Comparison of ENCODE assay signal across 1 cellular context in the genomic region with DNA sequence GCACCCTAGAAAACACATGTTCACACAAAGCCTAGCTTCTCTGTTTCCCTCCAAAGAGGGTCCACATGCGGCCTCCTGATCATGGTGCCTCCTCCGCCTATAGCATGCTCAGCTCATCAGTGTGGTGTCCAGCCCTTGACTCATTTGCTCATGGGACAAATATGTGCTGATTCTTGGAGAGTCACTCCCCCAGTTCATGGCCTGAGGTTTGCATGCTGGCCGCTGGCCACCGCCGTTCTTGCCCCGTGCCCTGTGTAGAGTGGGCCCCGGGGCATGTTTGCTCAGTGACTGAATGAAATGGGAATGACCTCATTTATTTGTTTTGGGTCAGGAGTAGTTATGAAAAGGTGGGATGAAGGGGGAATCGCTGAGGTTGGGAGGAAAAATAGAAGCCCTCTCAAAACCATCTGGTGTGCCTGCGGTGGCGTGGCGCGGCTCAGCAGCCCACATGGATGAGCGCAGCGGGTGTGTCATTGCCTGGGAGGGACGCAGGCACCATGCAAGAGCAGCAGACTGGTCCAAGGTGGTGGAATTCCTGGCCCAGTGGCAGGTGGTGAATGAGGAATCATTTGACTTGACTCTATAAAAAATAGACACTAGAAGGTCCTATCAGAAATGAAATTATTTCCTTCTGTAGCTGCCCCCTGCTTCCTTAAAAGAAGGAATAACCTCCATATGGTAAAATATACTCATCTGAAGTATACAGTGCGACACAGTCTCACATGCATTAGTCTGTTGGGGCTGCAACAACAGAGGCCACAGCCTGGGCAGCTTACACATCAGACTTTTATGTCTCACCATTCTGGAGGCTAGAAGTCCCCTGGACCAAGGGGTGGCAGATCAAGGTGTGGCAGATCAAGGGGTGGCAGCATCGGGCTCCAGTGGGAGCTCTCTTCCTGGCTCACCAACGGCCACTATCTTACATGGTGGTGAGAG.
TF ChIP-seq lines count a peak whose summit lies in the region.

No MANE protein-coding gene starts in this region.

TF ChIP-seq in HEK293, 187 proteins besides CTCF, POLR2A, EP300 and RAD21 (continued from another document and continues in another):
- TF ChIP-seq IKZF3 (tag by site-specific recombination; IDR thresholded peaks at IDR 0.05) = peak; percentile 42; the same call in 1 of the 2 replicates
- TF ChIP-seq ZNF645 (tag by site-specific recombination; IDR thresholded peaks at IDR 0.05) = no peak
- no peak for TF ChIP-seq ZFP3 (tag by site-specific recombination; IDR thresholded peaks at IDR 0.05; ENCODE audit: low read depth)
- TF ChIP-seq ZNF280D (tag by site-specific recombination; IDR thresholded peaks at IDR 0.05) = no peak
- TF ChIP-seq ZEB2 (tag by site-specific recombination; IDR thresholded peaks at IDR 0.05) = 0 out of 2 replicates have a peak, but pooled peaks have one; percentile 52
- TF ChIP-seq ZNF558 (tag by site-specific recombination; IDR thresholded peaks at IDR 0.05) = 0 out of 2 replicates have a peak, but pooled peaks have one; percentile 18
- TF ChIP-seq HOXC10 (CRISPR knock-in tag; IDR thresholded peaks at IDR 0.05) = no peak
- TF ChIP-seq ZNF214 (tag by site-specific recombination; IDR thresholded peaks at IDR 0.05; ENCODE audit: borderline replicate concordance) = no peak
- TF ChIP-seq ZNF146 (tag by site-specific recombination; IDR thresholded peaks at IDR 0.05) = no peak
- no peak for TF ChIP-seq ZNF521 (tag by site-specific recombination; IDR thresholded peaks at IDR 0.05)
- no peak for TF ChIP-seq REST (tag by site-specific recombination; IDR thresholded peaks at IDR 0.05)
- TF ChIP-seq BCL6B (tag by site-specific recombination; IDR thresholded peaks at IDR 0.05) = no peak
- TF ChIP-seq, protein P1, sequence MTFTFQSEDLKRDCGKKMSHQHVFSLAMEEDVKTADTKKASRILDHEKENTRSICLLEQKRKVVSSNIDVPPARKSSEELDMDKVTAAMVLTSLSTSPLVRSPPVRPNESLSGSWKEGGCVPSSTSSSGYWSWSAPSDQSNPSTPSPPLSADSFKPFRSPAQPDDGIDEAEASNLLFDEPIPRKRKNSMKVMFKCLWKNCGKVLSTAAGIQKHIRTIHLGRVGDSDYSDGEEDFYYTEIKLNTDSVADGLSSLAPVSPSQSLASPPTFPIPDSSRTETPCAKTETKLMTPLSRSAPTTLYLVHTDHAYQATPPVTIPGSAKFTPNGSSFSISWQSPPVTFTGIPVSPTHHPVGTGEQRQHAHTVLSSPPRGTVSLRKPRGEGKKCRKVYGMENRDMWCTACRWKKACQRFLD (tag by site-specific recombination; IDR thresholded peaks at IDR 0.05) = no peak
- TF ChIP-seq ZNF404 (tag by site-specific recombination; IDR thresholded peaks at IDR 0.05) = no peak
- no peak for TF ChIP-seq KLF10 (tag by site-specific recombination; IDR thresholded peaks at IDR 0.05)
- TF ChIP-seq ZNF221 (tag by site-specific recombination; IDR thresholded peaks at IDR 0.05; ENCODE audit: borderline replicate concordance) = no peak
- TF ChIP-seq ZNF202 (tag by site-specific recombination; IDR thresholded peaks at IDR 0.05; ENCODE audit: borderline replicate concordance) = no peak
- no peak for TF ChIP-seq ZNF488 (tag by site-specific recombination; IDR thresholded peaks at IDR 0.05)
- TF ChIP-seq ZNF658 (tag by site-specific recombination; IDR thresholded peaks at IDR 0.05) = no peak
- no peak for TF ChIP-seq ELK4 (IDR thresholded peaks at IDR 0.05; ENCODE audit: borderline replicate concordance, low read depth, low read length)
- TF ChIP-seq ZNF555 (tag by site-specific recombination; conservative IDR thresholded peaks at IDR 0.05) = no peak
- no peak for TF ChIP-seq ZBTB1 (tag by site-specific recombination; IDR thresholded peaks at IDR 0.05)
- TF ChIP-seq ZBTB21 (tag by site-specific recombination; IDR thresholded peaks at IDR 0.05) = peak; percentile 64
- TF ChIP-seq, protein P2, sequence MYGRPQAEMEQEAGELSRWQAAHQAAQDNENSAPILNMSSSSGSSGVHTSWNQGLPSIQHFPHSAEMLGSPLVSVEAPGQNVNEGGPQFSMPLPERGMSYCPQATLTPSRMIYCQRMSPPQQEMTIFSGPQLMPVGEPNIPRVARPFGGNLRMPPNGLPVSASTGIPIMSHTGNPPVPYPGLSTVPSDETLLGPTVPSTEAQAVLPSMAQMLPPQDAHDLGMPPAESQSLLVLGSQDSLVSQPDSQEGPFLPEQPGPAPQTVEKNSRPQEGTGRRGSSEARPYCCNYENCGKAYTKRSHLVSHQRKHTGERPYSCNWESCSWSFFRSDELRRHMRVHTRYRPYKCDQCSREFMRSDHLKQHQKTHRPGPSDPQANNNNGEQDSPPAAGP (tag by site-specific recombination; IDR thresholded peaks at IDR 0.05) = peak; percentile 98
- TF ChIP-seq, protein P3, sequence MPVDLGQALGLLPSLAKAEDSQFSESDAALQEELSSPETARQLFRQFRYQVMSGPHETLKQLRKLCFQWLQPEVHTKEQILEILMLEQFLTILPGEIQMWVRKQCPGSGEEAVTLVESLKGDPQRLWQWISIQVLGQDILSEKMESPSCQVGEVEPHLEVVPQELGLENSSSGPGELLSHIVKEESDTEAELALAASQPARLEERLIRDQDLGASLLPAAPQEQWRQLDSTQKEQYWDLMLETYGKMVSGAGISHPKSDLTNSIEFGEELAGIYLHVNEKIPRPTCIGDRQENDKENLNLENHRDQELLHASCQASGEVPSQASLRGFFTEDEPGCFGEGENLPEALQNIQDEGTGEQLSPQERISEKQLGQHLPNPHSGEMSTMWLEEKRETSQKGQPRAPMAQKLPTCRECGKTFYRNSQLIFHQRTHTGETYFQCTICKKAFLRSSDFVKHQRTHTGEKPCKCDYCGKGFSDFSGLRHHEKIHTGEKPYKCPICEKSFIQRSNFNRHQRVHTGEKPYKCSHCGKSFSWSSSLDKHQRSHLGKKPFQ (tag by site-specific recombination; IDR thresholded peaks at IDR 0.05) = no peak
- no peak for TF ChIP-seq YY2 (tag by site-specific recombination; IDR thresholded peaks at IDR 0.05)
- TF ChIP-seq ZNF10 (tag by site-specific recombination; IDR thresholded peaks at IDR 0.05) = no peak
- no peak for TF ChIP-seq ZNF529 (tag by site-specific recombination; IDR thresholded peaks at IDR 0.05; ENCODE audit: insufficient replicate concordance)
- TF ChIP-seq, protein P4, sequence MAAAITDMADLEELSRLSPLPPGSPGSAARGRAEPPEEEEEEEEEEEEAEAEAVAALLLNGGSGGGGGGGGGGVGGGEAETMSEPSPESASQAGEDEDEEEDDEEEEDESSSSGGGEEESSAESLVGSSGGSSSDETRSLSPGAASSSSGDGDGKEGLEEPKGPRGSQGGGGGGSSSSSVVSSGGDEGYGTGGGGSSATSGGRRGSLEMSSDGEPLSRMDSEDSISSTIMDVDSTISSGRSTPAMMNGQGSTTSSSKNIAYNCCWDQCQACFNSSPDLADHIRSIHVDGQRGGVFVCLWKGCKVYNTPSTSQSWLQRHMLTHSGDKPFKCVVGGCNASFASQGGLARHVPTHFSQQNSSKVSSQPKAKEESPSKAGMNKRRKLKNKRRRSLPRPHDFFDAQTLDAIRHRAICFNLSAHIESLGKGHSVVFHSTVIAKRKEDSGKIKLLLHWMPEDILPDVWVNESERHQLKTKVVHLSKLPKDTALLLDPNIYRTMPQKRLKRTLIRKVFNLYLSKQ (tag by site-specific recombination; IDR thresholded peaks at IDR 0.05; ENCODE audit: borderline replicate concordance) = no peak
- TF ChIP-seq OSR2 (tag by site-specific recombination; IDR thresholded peaks at IDR 0.05) = peak; percentile 64
- no peak for TF ChIP-seq ZNF423 (tag by site-specific recombination; IDR thresholded peaks at IDR 0.05)
- no peak for TF ChIP-seq ZNF785 (tag by site-specific recombination; IDR thresholded peaks at IDR 0.05)
- no peak for TF ChIP-seq ZNF654 (tag by site-specific recombination; IDR thresholded peaks at IDR 0.05; ENCODE audit: low read depth)
- no peak for TF ChIP-seq ZNF837 (tag by site-specific recombination; IDR thresholded peaks at IDR 0.05)
- 0 out of 2 replicates have a peak, but pooled peaks have one; percentile 21 for TF ChIP-seq ZSCAN30 (tag by site-specific recombination; IDR thresholded peaks at IDR 0.05)
- TF ChIP-seq ZFHX2 (tag by site-specific recombination; conservative IDR thresholded peaks at IDR 0.05) = peak; percentile 93
